Comparison of ENCODE assay signal across 10 cellular contexts in the genomic region with DNA sequence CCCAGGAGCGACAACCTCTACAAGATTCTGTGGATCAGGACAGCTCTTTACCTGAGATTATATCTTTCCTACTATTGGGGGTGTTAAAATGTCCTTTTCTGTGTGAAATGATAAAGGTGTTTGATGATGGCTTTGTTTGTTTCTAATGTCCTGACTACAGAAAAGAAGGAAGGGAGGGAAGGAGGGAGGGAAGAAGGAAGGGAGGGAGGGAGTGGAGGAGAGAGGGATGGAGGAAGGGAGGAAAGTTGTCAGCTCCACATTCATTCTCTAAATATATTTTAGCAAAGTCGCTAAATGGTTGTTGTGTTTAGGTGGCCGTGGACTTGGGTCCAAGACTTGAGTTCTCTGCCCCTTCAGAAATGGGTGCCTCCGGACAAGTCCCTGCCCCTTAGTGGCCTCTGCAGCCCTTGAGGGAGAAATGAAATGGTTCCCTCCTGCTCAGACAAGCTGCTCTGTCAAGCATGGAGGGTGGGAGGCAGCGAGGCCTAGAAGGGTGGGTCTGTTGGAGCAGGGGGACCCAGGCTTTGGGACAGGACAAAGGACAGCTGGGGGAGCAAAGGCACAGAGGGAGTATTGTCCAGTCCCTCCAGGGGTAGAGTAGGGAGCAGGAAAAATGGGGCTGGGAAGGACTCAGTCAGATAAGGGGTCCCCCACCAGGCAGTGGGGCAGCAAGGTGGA. TPM values are rescaled to one million over a fixed set of nuclear protein-coding genes. Genes with fewer than 3 reads are reported as not detected.
A peak's percentile ranks its signal among the peaks of the same experiment; 100 is the strongest.
DNase-seq lines count a peak whose midpoint lies in the region; ATAC-seq and TF ChIP-seq lines count a peak whose summit lies in the region.
"Had no signal": no experiment of that assay in that cellular context is flagged by ENCODE, and none has a peak within 500 bp of the region (broad histone marks: within the 10 kb centered on the region; RNA-seq: fewer than 3 reads in every experiment).

No MANE protein-coding gene starts in this region.

- peak overlapping the region in 8 of 11 experiments; percentile 5 to 57 (median 30); a peak in 12 of 22 replicates for H3K9ac ChIP-seq in BLaER1 treated with 17β-estradiol and CSF1 and Interleukin-3, amounts not matched to agents 10 nM and 100 nM

- H3K4me3 Mint-ChIP-seq in activated naive CD8-positive, alpha-beta T cell treated with anti-CD3 and anti-CD28 coated beads for 36 hours = peak overlapping the region; percentile 87
- H3K4me3 Mint-ChIP-seq in naive thymus-derived CD8-positive, alpha-beta T cell = peak overlapping the region; percentile 76 to 98 (median 95)

- no peaks in the 10 kb centered on the region for H3K27me3 Mint-ChIP-seq in activated naive CD8-positive, alpha-beta T cell treated with anti-CD3 and anti-CD28 coated beads for 36 hours
- H3K27me3 Mint-ChIP-seq in naive thymus-derived CD8-positive, alpha-beta T cell = no peaks in the 10 kb centered on the region

- H3K4me1 ChIP-seq in BLaER1 treated with 17β-estradiol and CSF1 and Interleukin-3, amounts not matched to agents 10 nM and 100 nM = peaks cover 63 to 73% (median 67%) of the 10 kb centered on the region in 10 experiments
- H3K4me1 ChIP-seq in BE2C = peaks cover 2% of the 10 kb centered on the region; the same call in 1 of the 2 replicates

- peaks cover 0 to 19% (median 16%) of the 10 kb centered on the region in 11 experiments; a peak in 14 of 22 replicates for H3K27me3 ChIP-seq in BLaER1 treated with 17β-estradiol and CSF1 and Interleukin-3, amounts not matched to agents 10 nM and 100 nM
- no peaks in the 10 kb centered on the region for H3K27me3 ChIP-seq in BE2C
- H3K27me3 ChIP-seq: ovary had no signal

- POLR2A ChIA-PET in naive thymus-derived CD8-positive, alpha-beta T cell (lab: Charles Lee) = interaction anchor here (0.6 to 16.6 kb wide), 11 partner anchors 8 to 357 kb away, joined by 4 to 674 read pairs (median 5); a partner anchor contains a TSS

- peak overlapping the region; percentile 90 for H3K27ac Mint-ChIP-seq in activated naive CD8-positive, alpha-beta T cell treated with anti-CD3 and anti-CD28 coated beads for 36 hours
- peak overlapping the region; percentile 94 to 99 (median 96) for H3K27ac Mint-ChIP-seq in naive thymus-derived CD8-positive, alpha-beta T cell

- H3K36me3 ChIP-seq in BLaER1 treated with 17β-estradiol and CSF1 and Interleukin-3, amounts not matched to agents 10 nM and 100 nM = peaks cover 0 to 19% (median 0%) of the 10 kb centered on the region in 11 experiments; a peak in 4 of 22 replicates
- no peaks in the 10 kb centered on the region for H3K36me3 ChIP-seq in BE2C
- H3K36me3 ChIP-seq: ovary had no signal

- H3K4me1 Mint-ChIP-seq in activated naive CD8-positive, alpha-beta T cell treated with anti-CD3 and anti-CD28 coated beads for 36 hours = peaks cover 61% of the 10 kb centered on the region
- H3K4me1 Mint-ChIP-seq in naive thymus-derived CD8-positive, alpha-beta T cell = peaks cover 39 to 74% (median 72%) of the 10 kb centered on the region in 4 donors

- no peaks in the 10 kb centered on the region for H3K9me3 Mint-ChIP-seq in activated naive CD8-positive, alpha-beta T cell treated with anti-CD3 and anti-CD28 coated beads for 36 hours
- H3K9me3 Mint-ChIP-seq in naive thymus-derived CD8-positive, alpha-beta T cell = no peaks in the 10 kb centered on the region

- peaks cover 39 to 94% (median 62%) of the 10 kb centered on the region in 11 experiments; a peak in 20 of 22 replicates for H4K20me1 ChIP-seq in BLaER1 treated with 17β-estradiol and CSF1 and Interleukin-3, amounts not matched to agents 10 nM and 100 nM

- no peak for DNase-seq in activated naive CD8-positive, alpha-beta T cell treated with anti-CD3 and anti-CD28 coated beads for 36 hours
- DNase-seq in naive thymus-derived CD8-positive, alpha-beta T cell = no peak
- DNase-seq in dedifferentiated amniotic fluid mesenchymal stem cell (ENCODE audit: extremely low spot score) (no peak), DMS153 (lab: John Stamatoyannopoulos, UW) (no peak), BE2C (no peak)
- DNase-seq: hippocampal formation, ovary had no signal

- H3K9me3 ChIP-seq in BLaER1 treated with 17β-estradiol and CSF1 and Interleukin-3, amounts not matched to agents 10 nM and 100 nM (replicated peaks in 1 of 11) = no peaks in the 10 kb centered on the region
- no peaks in the 10 kb centered on the region for H3K9me3 ChIP-seq in BE2C
- H3K9me3 ChIP-seq: ovary had no signal

- H3K27ac ChIP-seq in BLaER1 treated with 17β-estradiol and CSF1 and Interleukin-3, amounts not matched to agents 10 nM and 100 nM = peak overlapping the region in 3 of 11 experiments; percentile 10 to 36 (median 20); a peak in 3 of 22 replicates
- H3K27ac ChIP-seq: ovary had no signal

- no peak for ATAC-seq in naive thymus-derived CD8-positive, alpha-beta T cell
- no peak for ATAC-seq in HG03280 (IDR thresholded peaks at IDR 0.05; ENCODE audit: unreplicated experiment)

- TF ChIP-seq CTCF in GM12875 (IDR thresholded peaks at IDR 0.05; ENCODE audit: borderline replicate concordance, insufficient read depth, low read depth, low read length) (no peak), BE2C (IDR thresholded peaks at IDR 0.05; ENCODE audit: low read depth, low read length) (no peak)

- peak overlapping the region in 3 of 10 experiments; percentile 15 to 41 (median 29); a peak in 3 of 20 replicates for H3K4me3 ChIP-seq in BLaER1 treated with 17β-estradiol and CSF1 and Interleukin-3, amounts not matched to agents 10 nM and 100 nM
- H3K4me3 ChIP-seq in GM12875 (ENCODE audit: low read depth, low read length) (peak overlapping the region; percentile 21), BE2C (ENCODE audit: low read depth, low read length) (no peak overlapping the region)
- H3K4me3 ChIP-seq: ovary had no signal

- peak overlapping the region; percentile 90 to 100 (median 99) for H3K4me2 ChIP-seq in BLaER1 treated with 17β-estradiol and CSF1 and Interleukin-3, amounts not matched to agents 10 nM and 100 nM

- peaks cover 73% of the 10 kb centered on the region for H3K36me3 Mint-ChIP-seq in activated naive CD8-positive, alpha-beta T cell treated with anti-CD3 and anti-CD28 coated beads for 36 hours
- H3K36me3 Mint-ChIP-seq in naive thymus-derived CD8-positive, alpha-beta T cell = peaks cover 0 to 26% (median 0%) of the 10 kb centered on the region in 3 donors

RNA-seq across cellular contexts. Expression of a gene that starts 4.4 kb away (rescaled TPM):
- 100 to 1,000 TPM; 273 to 294 TPM for total RNA-seq in activated naive CD8-positive, alpha-beta T cell treated with anti-CD3 and anti-CD28 coated beads for 36 hours
- total RNA-seq in naive thymus-derived CD8-positive, alpha-beta T cell = 100 to 1,000 TPM; 251 to 268 TPM
- polyA plus RNA-seq in naive thymus-derived CD8-positive, alpha-beta T cell = 100 to 1,000 TPM; 409 to 533 (median 504) TPM
- polyA plus RNA-seq in BE2C (2012; ENCODE audit: insufficient read depth, insufficient read length, low read depth) = 6.8 TPM

RNA-seq across cellular contexts. Expression of a gene that starts 58.7 kb away (rescaled TPM):
- total RNA-seq in activated naive CD8-positive, alpha-beta T cell treated with anti-CD3 and anti-CD28 coated beads for 36 hours = 100 to 1,000 TPM; 212 to 215 TPM
- total RNA-seq in naive thymus-derived CD8-positive, alpha-beta T cell = 100 to 1,000 TPM; 215 to 224 TPM
- polyA plus RNA-seq in naive thymus-derived CD8-positive, alpha-beta T cell = 10 to 100 TPM in 1 of 3 donors, 1 to 10 TPM in 2; 9.3 to 12.9 (median 9.4) TPM
- 84.4 TPM for polyA plus RNA-seq in BE2C (2012; ENCODE audit: insufficient read depth, insufficient read length, low read depth)
